ENCODE assay signal across 20 cellular contexts in genomic region chr16:85031451-85031850, GRCh38.
"Had no signal": no experiment of that assay in that cellular context is flagged by ENCODE, and none has a peak within 500 bp of the region (broad histone marks: within the 10 kb centered on the region; RNA-seq: fewer than 3 reads in every experiment).

No MANE protein-coding gene starts in this region.

- H3K4me2 ChIP-seq: SK-N-SH had no signal

- ATAC-seq: foreskin keratinocyte; left ventricle myocardium superior; naive thymus-derived CD8-positive, alpha-beta T cell; right cardiac atrium had no signal

- H3K27me3 Mint-ChIP-seq: activated CD4-positive, alpha-beta T cell treated with anti-CD3 and anti-CD28 coated beads, Interleukin-2, amount 10 ng/mL, durations not matched to agents 24 days and 14 days; activated naive CD8-positive, alpha-beta T cell treated with anti-CD3 and anti-CD28 coated beads, Interleukin-2, amount 10 ng/mL, durations not matched to agents 7 days and 5 days; naive thymus-derived CD8-positive, alpha-beta T cell had no signal

- H3K9ac ChIP-seq: SK-N-SH had no signal

- H3K4me3 ChIP-seq: coronary artery, ovary, skin epidermis, stomach had no signal

- H3K27ac ChIP-seq: coronary artery, foreskin keratinocyte, ovary had no signal

- H3K4me3 Mint-ChIP-seq: activated CD4-positive, alpha-beta T cell treated with anti-CD3 and anti-CD28 coated beads, Interleukin-2, amount 10 ng/mL, durations not matched to agents 24 days and 14 days; activated naive CD8-positive, alpha-beta T cell treated with anti-CD3 and anti-CD28 coated beads, Interleukin-2, amount 10 ng/mL, durations not matched to agents 7 days and 5 days; mesothelial cell of epicardium; naive thymus-derived CD8-positive, alpha-beta T cell had no signal

- H3K27ac Mint-ChIP-seq: activated CD4-positive, alpha-beta T cell treated with anti-CD3 and anti-CD28 coated beads, Interleukin-2, amount 10 ng/mL, durations not matched to agents 24 days and 14 days; activated naive CD8-positive, alpha-beta T cell treated with anti-CD3 and anti-CD28 coated beads, Interleukin-2, amount 10 ng/mL, durations not matched to agents 7 days and 5 days; mesothelial cell of epicardium had no signal

- DNase-seq: activated CD4-positive, alpha-beta T cell treated with anti-CD3 and anti-CD28 coated beads, Interleukin-2, amount 10 ng/mL, durations not matched to agents 24 days and 14 days; activated naive CD8-positive, alpha-beta T cell treated with anti-CD3 and anti-CD28 coated beads, Interleukin-2, amount 10 ng/mL, durations not matched to agents 7 days and 5 days; activated T-cell treated with anti-CD3 and anti-CD28 coated beads, Interleukin-2, amount 50 U/mL, for 1 hour; amygdala; erythroblast; foreskin keratinocyte; glutamatergic neuron; hippocampal formation; left ventricle myocardium superior; mammary epithelial cell; naive thymus-derived CD8-positive, alpha-beta T cell; ovary; SK-N-SH; stimulated activated CD4-positive, alpha-beta T cell treated with anti-CD3 and anti-CD28 coated beads, Interleukin-1b, Interleukin-23, amount 100 ng/mL, for 48 hours; stomach; trophoblast cell had no signal

- H3K36me3 ChIP-seq: ovary had no signal

- H3K9me3 ChIP-seq: ovary, SK-N-SH, stomach had no signal

- H3K36me3 Mint-ChIP-seq: mesothelial cell of epicardium had no signal

- H3K9me2 ChIP-seq: SK-N-SH had no signal

- H3K27me3 ChIP-seq: foreskin keratinocyte, ovary, stomach had no signal

- H3K9me3 Mint-ChIP-seq: activated CD4-positive, alpha-beta T cell treated with anti-CD3 and anti-CD28 coated beads, Interleukin-2, amount 10 ng/mL, durations not matched to agents 24 days and 14 days; activated naive CD8-positive, alpha-beta T cell treated with anti-CD3 and anti-CD28 coated beads, Interleukin-2, amount 10 ng/mL, durations not matched to agents 7 days and 5 days; mesothelial cell of epicardium; naive thymus-derived CD8-positive, alpha-beta T cell had no signal
